Comparison of ENCODE assay signal across 1 cellular context in the genomic region with DNA sequence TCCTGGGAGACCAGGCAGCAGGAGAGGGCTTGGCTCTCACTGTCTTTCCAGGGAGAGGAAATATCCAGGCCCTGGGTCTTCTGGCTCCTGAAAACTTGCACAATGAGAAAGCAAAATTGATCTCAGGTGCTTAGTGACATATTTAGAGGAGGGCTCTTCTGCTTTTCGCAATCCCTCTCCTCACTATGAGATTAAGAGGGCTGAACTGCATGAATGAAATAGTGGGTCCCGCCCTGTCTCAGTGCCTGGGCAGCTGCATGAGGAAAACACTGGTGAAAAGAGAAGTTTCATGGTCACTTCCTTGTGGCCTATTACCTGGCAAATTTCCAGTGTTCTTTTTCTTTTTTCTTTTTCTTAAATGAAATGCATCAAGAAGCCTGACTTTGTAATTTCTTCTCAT.
TF ChIP-seq lines count a peak whose summit lies in the region.

No MANE protein-coding gene starts in this region.

TF ChIP-seq in GM23338, 12 proteins besides CTCF, POLR2A, EP300 and RAD21 (continued from another document):
- TF ChIP-seq, protein P1, sequence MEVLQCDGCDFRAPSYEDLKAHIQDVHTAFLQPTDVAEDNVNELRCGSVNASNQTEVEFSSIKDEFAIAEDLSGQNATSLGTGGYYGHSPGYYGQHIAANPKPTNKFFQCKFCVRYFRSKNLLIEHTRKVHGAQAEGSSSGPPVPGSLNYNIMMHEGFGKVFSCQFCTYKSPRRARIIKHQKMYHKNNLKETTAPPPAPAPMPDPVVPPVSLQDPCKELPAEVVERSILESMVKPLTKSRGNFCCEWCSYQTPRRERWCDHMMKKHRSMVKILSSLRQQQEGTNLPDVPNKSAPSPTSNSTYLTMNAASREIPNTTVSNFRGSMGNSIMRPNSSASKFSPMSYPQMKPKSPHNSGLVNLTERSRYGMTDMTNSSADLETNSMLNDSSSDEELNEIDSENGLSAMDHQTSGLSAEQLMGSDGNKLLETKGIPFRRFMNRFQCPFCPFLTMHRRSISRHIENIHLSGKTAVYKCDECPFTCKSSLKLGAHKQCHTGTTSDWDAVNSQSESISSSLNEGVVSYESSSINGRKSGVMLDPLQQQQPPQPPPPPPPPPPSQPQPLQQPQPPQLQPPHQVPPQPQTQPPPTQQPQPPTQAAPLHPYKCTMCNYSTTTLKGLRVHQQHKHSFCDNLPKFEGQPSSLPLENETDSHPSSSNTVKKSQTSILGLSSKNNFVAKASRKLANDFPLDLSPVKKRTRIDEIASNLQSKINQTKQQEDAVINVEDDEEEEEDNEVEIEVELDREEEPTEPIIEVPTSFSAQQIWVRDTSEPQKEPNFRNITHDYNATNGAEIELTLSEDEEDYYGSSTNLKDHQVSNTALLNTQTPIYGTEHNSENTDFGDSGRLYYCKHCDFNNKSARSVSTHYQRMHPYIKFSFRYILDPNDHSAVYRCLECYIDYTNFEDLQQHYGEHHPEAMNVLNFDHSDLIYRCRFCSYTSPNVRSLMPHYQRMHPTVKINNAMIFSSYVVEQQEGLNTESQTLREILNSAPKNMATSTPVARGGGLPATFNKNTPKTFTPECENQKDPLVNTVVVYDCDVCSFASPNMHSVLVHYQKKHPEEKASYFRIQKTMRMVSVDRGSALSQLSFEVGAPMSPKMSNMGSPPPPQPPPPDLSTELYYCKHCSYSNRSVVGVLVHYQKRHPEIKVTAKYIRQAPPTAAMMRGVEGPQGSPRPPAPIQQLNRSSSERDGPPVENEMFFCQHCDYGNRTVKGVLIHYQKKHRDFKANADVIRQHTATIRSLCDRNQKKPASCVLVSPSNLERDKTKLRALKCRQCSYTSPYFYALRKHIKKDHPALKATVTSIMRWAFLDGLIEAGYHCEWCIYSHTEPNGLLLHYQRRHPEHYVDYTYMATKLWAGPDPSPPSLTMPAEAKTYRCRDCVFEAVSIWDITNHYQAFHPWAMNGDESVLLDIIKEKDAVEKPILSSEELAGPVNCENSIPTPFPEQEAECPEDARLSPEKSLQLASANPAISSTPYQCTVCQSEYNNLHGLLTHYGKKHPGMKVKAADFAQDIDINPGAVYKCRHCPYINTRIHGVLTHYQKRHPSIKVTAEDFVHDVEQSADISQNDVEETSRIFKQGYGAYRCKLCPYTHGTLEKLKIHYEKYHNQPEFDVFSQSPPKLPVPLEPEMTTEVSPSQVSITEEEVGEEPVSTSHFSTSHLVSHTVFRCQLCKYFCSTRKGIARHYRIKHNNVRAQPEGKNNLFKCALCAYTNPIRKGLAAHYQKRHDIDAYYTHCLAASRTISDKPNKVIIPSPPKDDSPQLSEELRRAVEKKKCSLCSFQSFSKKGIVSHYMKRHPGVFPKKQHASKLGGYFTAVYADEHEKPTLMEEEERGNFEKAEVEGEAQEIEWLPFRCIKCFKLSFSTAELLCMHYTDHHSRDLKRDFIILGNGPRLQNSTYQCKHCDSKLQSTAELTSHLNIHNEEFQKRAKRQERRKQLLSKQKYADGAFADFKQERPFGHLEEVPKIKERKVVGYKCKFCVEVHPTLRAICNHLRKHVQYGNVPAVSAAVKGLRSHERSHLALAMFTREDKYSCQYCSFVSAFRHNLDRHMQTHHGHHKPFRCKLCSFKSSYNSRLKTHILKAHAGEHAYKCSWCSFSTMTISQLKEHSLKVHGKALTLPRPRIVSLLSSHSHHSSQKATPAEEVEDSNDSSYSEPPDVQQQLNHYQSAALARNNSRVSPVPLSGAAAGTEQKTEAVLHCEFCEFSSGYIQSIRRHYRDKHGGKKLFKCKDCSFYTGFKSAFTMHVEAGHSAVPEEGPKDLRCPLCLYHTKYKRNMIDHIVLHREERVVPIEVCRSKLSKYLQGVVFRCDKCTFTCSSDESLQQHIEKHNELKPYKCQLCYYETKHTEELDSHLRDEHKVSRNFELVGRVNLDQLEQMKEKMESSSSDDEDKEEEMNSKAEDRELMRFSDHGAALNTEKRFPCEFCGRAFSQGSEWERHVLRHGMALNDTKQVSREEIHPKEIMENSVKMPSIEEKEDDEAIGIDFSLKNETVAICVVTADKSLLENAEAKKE (CRISPR knock-in tag; IDR thresholded peaks at IDR 0.05): no peak
- no peak for TF ChIP-seq REST (IDR thresholded peaks at IDR 0.05; ENCODE audit: unreplicated experiment)
- TF ChIP-seq JUNB (IDR thresholded peaks at IDR 0.05; ENCODE audit: unreplicated experiment): no peak
